ENCODE assay signal across 8 cellular contexts in the genomic region with DNA sequence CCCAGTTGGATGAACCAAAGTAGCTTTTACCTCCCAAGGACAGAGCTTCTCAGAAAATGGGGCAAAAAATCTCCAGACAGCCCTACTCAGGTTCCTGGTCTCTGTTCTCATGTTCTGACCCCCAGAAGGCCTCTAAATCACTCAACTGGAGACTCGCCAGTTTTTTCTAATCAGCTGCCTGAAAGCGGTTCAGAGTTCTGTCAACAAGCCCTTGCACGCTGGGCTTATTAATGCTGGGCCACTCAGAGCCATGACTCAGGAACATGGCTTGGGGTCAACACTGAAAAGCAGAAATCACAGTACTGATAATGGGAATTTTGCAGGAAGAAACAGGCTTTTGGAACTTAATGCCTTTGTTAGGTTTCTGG. TPM values are rescaled to one million over a fixed set of nuclear protein-coding genes. Genes with fewer than 3 reads are reported as not detected.
DNase-seq lines count a peak whose midpoint lies in the region; ATAC-seq and TF ChIP-seq lines count a peak whose summit lies in the region.

No MANE protein-coding gene starts in this region.

- no peaks in the 10 kb centered on the region for H3K4me1 ChIP-seq in PC-9 (replicated peaks; ENCODE audit: insufficient read depth)

- H3K4me1 Mint-ChIP-seq in nephron progenitor cell, result peaks cover 57% of the 10 kb centered on the region
- peaks cover 5% of the 10 kb centered on the region for H3K4me1 Mint-ChIP-seq in activated naive CD4-positive, alpha-beta T cell treated with anti-CD3 and anti-CD28 coated beads for 36 hours (ENCODE audit: low read depth)

- no peak for ATAC-seq in HG03469 (IDR thresholded peaks at IDR 0.05; ENCODE audit: unreplicated experiment)

- H3K27me3 ChIP-seq in PC-9 (ENCODE audit: insufficient read depth, low read depth), result no peaks in the 10 kb centered on the region

- intact Hi-C loops in activated naive CD4-positive, alpha-beta T cell treated with anti-CD3 and anti-CD28 coated beads for 36 hours (cut with micrococcal nuclease), result no loop called here
- intact Hi-C loops in PC-9 (cut with micrococcal nuclease; ENCODE audit: unreplicated experiment), result no loop called here

- DNase-seq in Daoy (ENCODE audit: low read depth) (peak; percentile 76), NCI-H2029 treated with DMSO at 0.1 percent for 48 hours (lab: John Stamatoyannopoulos, UW) (peak; percentile 31), dermis blood vessel endothelial cell (peak; percentile 90), nephron progenitor cell (no peak), PC-9 (no peak)
- DNase-seq in activated CD8-positive, alpha-beta memory T cell treated with anti-CD3 and anti-CD28 coated beads, Interleukin-2, amount 50 U/mL, for 4 hours, result no peak
- no peak for DNase-seq in activated naive CD4-positive, alpha-beta T cell treated with anti-CD3 and anti-CD28 coated beads for 36 hours

- POLR2A ChIA-PET in PC-9 (lab: Charles Lee; ENCODE audit: unreplicated experiment), result no interaction called here

- CTCF ChIA-PET in activated naive CD4-positive, alpha-beta T cell treated with anti-CD3 and anti-CD28 coated beads for 36 hours (lab: Charles Lee), result interaction anchor here (0.6 to 7.1 kb wide), 44 partner anchors 10 to 645 kb away, joined by 3 to 79 read pairs (median 4); partner anchors contain the start of gene ECHDC3
- CTCF ChIA-PET in PC-9 (lab: Charles Lee), result interaction anchor here (0.9 kb wide), 1 partner anchor 242 kb away, joined by 3 read pairs; no protein-coding TSS in a partner anchor

- H4K20me1 ChIP-seq in PC-9 (ENCODE audit: insufficient read depth), result no peaks in the 10 kb centered on the region

- no peaks in the 10 kb centered on the region for H3K79me2 ChIP-seq in PC-9 (ENCODE audit: low read depth)

- no peaks in the 10 kb centered on the region for H3K36me3 ChIP-seq in PC-9 (ENCODE audit: low read depth)

- no peak overlapping the region for H3K27ac ChIP-seq in PC-9

- H3K9me2 ChIP-seq in PC-9 (ENCODE audit: insufficient read depth), result no peaks in the 10 kb centered on the region

- peaks cover 10% of the 10 kb centered on the region for H3K36me3 Mint-ChIP-seq in nephron progenitor cell (ENCODE audit: low read depth)
- no peaks in the 10 kb centered on the region for H3K36me3 Mint-ChIP-seq in activated naive CD4-positive, alpha-beta T cell treated with anti-CD3 and anti-CD28 coated beads for 36 hours (ENCODE audit: low read depth)

- H3F3A ChIP-seq in PC-9 (ENCODE audit: insufficient read depth, low read depth), result no peaks in the 10 kb centered on the region

- H3K27me3 Mint-ChIP-seq in nephron progenitor cell (ENCODE audit: low read depth, poor library complexity), result peaks cover 10% of the 10 kb centered on the region
- H3K27me3 Mint-ChIP-seq in activated naive CD4-positive, alpha-beta T cell treated with anti-CD3 and anti-CD28 coated beads for 36 hours (ENCODE audit: low read depth), result no peaks in the 10 kb centered on the region

- no peak overlapping the region for H3K4me2 ChIP-seq in PC-9

- no peak for TF ChIP-seq CTCF in nephron progenitor cell (IDR thresholded peaks at IDR 0.05)
- no peak for TF ChIP-seq CTCF in PC-9 (conservative IDR thresholded peaks at IDR 0.05)

- no peak overlapping the region for H2AFZ ChIP-seq in PC-9

- peak overlapping the region; percentile 88 for H3K27ac Mint-ChIP-seq in nephron progenitor cell
- no peak overlapping the region for H3K27ac Mint-ChIP-seq in activated naive CD4-positive, alpha-beta T cell treated with anti-CD3 and anti-CD28 coated beads for 36 hours

- BruUV-seq in PC-9 (replicated peaks; lab: Mats Ljungman, UMichigan), result no TSS peak

- no peaks in the 10 kb centered on the region for H3K9me3 ChIP-seq in PC-9 (ENCODE audit: insufficient read depth, low read depth)

- H3K9me3 Mint-ChIP-seq in nephron progenitor cell, result no peaks in the 10 kb centered on the region
- no peaks in the 10 kb centered on the region for H3K9me3 Mint-ChIP-seq in activated naive CD4-positive, alpha-beta T cell treated with anti-CD3 and anti-CD28 coated beads for 36 hours

- H3K4me3 ChIP-seq in PC-9, result no peak overlapping the region

- no peak overlapping the region for H3K4me3 Mint-ChIP-seq in nephron progenitor cell
- H3K4me3 Mint-ChIP-seq in activated naive CD4-positive, alpha-beta T cell treated with anti-CD3 and anti-CD28 coated beads for 36 hours, result no peak overlapping the region

RNA-seq across cellular contexts. Expression of gene ECHDC3, which starts 15.3 kb away (rescaled TPM):
- 7.9 TPM in 2 replicates for total RNA-seq in Daoy (2014; rRNA removed; shearing (Covaris generic))
- 17.4 and 26.0 TPM in 2 replicates for total RNA-seq in dermis blood vessel endothelial cell
- 1 to 10 TPM; 1.3 to 1.5 TPM for total RNA-seq in activated naive CD4-positive, alpha-beta T cell treated with anti-CD3 and anti-CD28 coated beads for 36 hours
- not detected in 2 replicates for total RNA-seq in PC-9 (2021)

Comparison
In these comparisons a context has a peak if more than half of its experiments do, and no peak if none do; other contexts are left out.
1. DNase-seq: peak in Daoy (single experiment), NCI-H2029 treated with DMSO at 0.1 percent for 48 hours (single experiment) and dermis blood vessel endothelial cell (single experiment); none in nephron progenitor cell (single experiment), activated CD8-positive, alpha-beta memory T cell treated with anti-CD3 and anti-CD28 coated beads, Interleukin-2, amount 50 U/mL, for 4 hours (single experiment), activated naive CD4-positive, alpha-beta T cell treated with anti-CD3 and anti-CD28 coated beads for 36 hours (single experiment) and PC-9 (0 of 2).